In the genomic region with DNA sequence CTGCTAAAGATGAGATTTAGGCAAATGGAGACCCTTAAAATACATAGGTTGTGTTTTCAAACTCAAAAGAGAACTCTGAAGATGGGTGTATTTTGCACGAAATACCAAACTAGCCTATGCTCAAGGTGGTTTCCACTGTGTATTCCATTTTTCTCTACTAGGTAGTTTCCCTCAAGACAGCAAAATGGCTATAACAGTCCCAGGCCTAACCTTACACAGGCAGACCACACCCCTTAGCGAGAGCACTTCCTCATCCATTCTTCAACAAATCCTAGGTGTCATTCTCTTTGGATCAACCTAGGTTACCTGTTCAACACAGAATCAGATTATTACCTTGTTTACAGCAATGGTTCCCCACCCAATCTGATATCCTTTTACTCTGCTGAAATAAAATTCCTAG, we compare ENCODE assay signal across 24 cellular contexts.
"Had no signal": no experiment of that assay in that cellular context is flagged by ENCODE, and none has a peak within 500 bp of the region (broad histone marks: within the 10 kb centered on the region; RNA-seq: fewer than 3 reads in every experiment).

No MANE protein-coding gene starts in this region.

- FAIRE-seq: bronchial epithelial cell had no signal

- H3K27me3 Mint-ChIP-seq: central memory CD8-positive, alpha-beta T cell; naive thymus-derived CD4-positive, alpha-beta T cell had no signal

- ATAC-seq: activated CD4-positive, CD25-positive, alpha-beta regulatory T cell treated with anti-CD3 and anti-CD28 coated beads, Interleukin-2, amount 50 U/mL, for 24 hours; activated naive CD4-positive, alpha-beta T cell treated with anti-CD3 and anti-CD28 coated beads, Interleukin-2, amount 50 U/mL, for 72 hours; activated T-cell treated with anti-CD3 and anti-CD28 coated beads, Interleukin-2, amount 50 U/mL, for 4 hours; heart right ventricle; left ventricle myocardium superior; naive thymus-derived CD4-positive, alpha-beta T cell had no signal

- H3K4me1 Mint-ChIP-seq: neural crest cell had no signal

- H3K4me1 ChIP-seq: esophagus squamous epithelium, parathyroid adenoma, right atrium auricular region, spleen, testis had no signal

- DNase-seq: activated CD4-positive, alpha-beta T cell treated with anti-CD3 and anti-CD28 coated beads for 48 hours; activated CD4-positive, alpha-beta T cell treated with anti-CD3 and anti-CD28 coated beads, Interleukin-2, amount 50 U/mL, for 48 hours; activated T-cell treated with anti-CD3 and anti-CD28 coated beads, Interleukin-2, amount 50 U/mL, for 4 hours; anterior cingulate cortex; dermis blood vessel endothelial cell; effector CD4-positive, alpha-beta T cell; esophagus squamous epithelium; foreskin melanocyte; heart right ventricle; left ventricle myocardium superior; naive thymus-derived CD4-positive, alpha-beta T cell; nucleus accumbens; spleen; stimulated activated naive CD4-positive, alpha-beta T cell treated with Interleukin-2 at 50 U/mL for 16 hours; testis; transverse colon had no signal

- H3K9me3 Mint-ChIP-seq: activated naive CD4-positive, alpha-beta T cell treated with anti-CD3 and anti-CD28 coated beads, Interleukin-2, amount 50 U/mL, for 72 hours; activated T-cell treated with anti-CD3 and anti-CD28 coated beads, Interleukin-2, amount 50 U/mL, for 4 hours; activated T-helper 2 cell treated with anti-CD3 and anti-CD28 coated beads, Interferon-gamma antibody, Interleukin-2, Interleukin-4, amounts not matched to agents 10 μg/mL and 5 μg/mL and 100 μg/mL, durations not matched to agents 14 hours and 24 hours and 36 hours; central memory CD8-positive, alpha-beta T cell; naive thymus-derived CD4-positive, alpha-beta T cell; neural crest cell had no signal

- H3K4me3 ChIP-seq: esophagus squamous epithelium, heart right ventricle, right atrium auricular region, spleen, testis, transverse colon had no signal

- H3K27me3 ChIP-seq: esophagus squamous epithelium, heart right ventricle, right atrium auricular region, spleen, testis, transverse colon had no signal

- H3K27ac Mint-ChIP-seq: activated naive CD4-positive, alpha-beta T cell treated with anti-CD3 and anti-CD28 coated beads, Interleukin-2, amount 50 U/mL, for 72 hours; activated T-helper 2 cell treated with anti-CD3 and anti-CD28 coated beads, Interferon-gamma antibody, Interleukin-2, Interleukin-4, amounts not matched to agents 10 μg/mL and 5 μg/mL and 100 μg/mL, durations not matched to agents 14 hours and 24 hours and 36 hours; naive thymus-derived CD4-positive, alpha-beta T cell had no signal

- H3K27ac ChIP-seq: esophagus squamous epithelium, heart right ventricle, parathyroid adenoma, right atrium auricular region, spleen, testis had no signal

- H3K9me3 ChIP-seq: esophagus squamous epithelium, heart right ventricle, right atrium auricular region, spleen, testis, transverse colon had no signal

- H3K4me3 Mint-ChIP-seq: activated T-cell treated with anti-CD3 and anti-CD28 coated beads, Interleukin-2, amount 50 U/mL, for 4 hours; central memory CD8-positive, alpha-beta T cell; naive thymus-derived CD4-positive, alpha-beta T cell; neural crest cell had no signal
